Comparison of ENCODE assay signal across 9 cellular contexts in genomic region chr1:181021155-181021554, GRCh38. TPM values are rescaled to one million over a fixed set of nuclear protein-coding genes. Genes with fewer than 3 reads are reported as not detected.
A peak's percentile ranks its signal among the peaks of the same experiment; 100 is the strongest.
DNase-seq lines count a peak whose midpoint lies in the region; ATAC-seq, FAIRE-seq and TF ChIP-seq lines count a peak whose summit lies in the region.
"Had no signal": no experiment of that assay in that cellular context is flagged by ENCODE, and none has a peak within 500 bp of the region (broad histone marks: within the 10 kb centered on the region; RNA-seq: fewer than 3 reads in every experiment).

No MANE protein-coding gene starts in this region.

- 0 out of 2 replicates have a peak, but pooled peaks cover 3% of the 10 kb centered on the region for H3F3A ChIP-seq in Loucy (ENCODE audit: low read depth)
- peaks cover 16% of the 10 kb centered on the region for H3F3A ChIP-seq in neural progenitor cell (ENCODE audit: low read depth)

- intact Hi-C loops in dorsolateral prefrontal cortex (cut with DNase I): loop anchor here (5.0 kb wide), 4 partner anchors 34 to 139 kb away; partner anchors contain the start of gene IER5 (in 1 of the 2)

- no peak overlapping the region for H2AFZ ChIP-seq in Loucy (ENCODE audit: low read length)
- no peak overlapping the region for H2AFZ ChIP-seq in neural progenitor cell (replicated peaks)

- no peak for FAIRE-seq in GM12891 (lab: Jason Lieb, UNC)
- FAIRE-seq: HTR-8/SVneo had no signal

- H3K36me3 Mint-ChIP-seq in CD4-positive, CD25-positive, alpha-beta regulatory T cell: no peaks in the 10 kb centered on the region
- peaks cover 6% of the 10 kb centered on the region for H3K36me3 Mint-ChIP-seq in neural progenitor cell

- peak overlapping the region; percentile 95 to 99 (median 97) for H3K4me3 Mint-ChIP-seq in CD4-positive, CD25-positive, alpha-beta regulatory T cell
- H3K4me3 Mint-ChIP-seq in neural progenitor cell: peak overlapping the region; percentile 98

- peak overlapping the region; percentile 86 for H3K9ac ChIP-seq in Loucy (ENCODE audit: low read depth, low read length, poor library complexity, severe bottlenecking)
- H3K9ac ChIP-seq in neural progenitor cell: no peak overlapping the region

- no peaks in the 10 kb centered on the region for H3K9me2 ChIP-seq in Loucy (replicated peaks; ENCODE audit: low read depth, low read length)

- H3K36me3 ChIP-seq in CD4-positive, CD25-positive, alpha-beta regulatory T cell (ENCODE audit: control insufficient read depth, insufficient read depth, low read length): peaks cover 4% of the 10 kb centered on the region
- no peaks in the 10 kb centered on the region for H3K36me3 ChIP-seq in Loucy (ENCODE audit: insufficient read depth, low read length)
- H3K36me3 ChIP-seq in neural progenitor cell: no peaks in the 10 kb centered on the region

- peaks cover 32 to 53% (median 46%) of the 10 kb centered on the region in 4 donors for H3K4me1 Mint-ChIP-seq in CD4-positive, CD25-positive, alpha-beta regulatory T cell
- peaks cover 15% of the 10 kb centered on the region for H3K4me1 Mint-ChIP-seq in neural progenitor cell

- H3K4me1 ChIP-seq in CD4-positive, CD25-positive, alpha-beta regulatory T cell (ENCODE audit: control insufficient read depth, insufficient read depth, low read length, poor library complexity, severe bottlenecking): peaks cover 39% of the 10 kb centered on the region
- H3K4me1 ChIP-seq in Loucy (ENCODE audit: insufficient read depth, low read length, poor library complexity, severe bottlenecking): peaks cover 44% of the 10 kb centered on the region
- H3K4me1 ChIP-seq in neural progenitor cell: peaks cover 16% of the 10 kb centered on the region

- peak overlapping the region; percentile 1 to 97 (median 16) for H3K27ac Mint-ChIP-seq in CD4-positive, CD25-positive, alpha-beta regulatory T cell
- no peak overlapping the region for H3K27ac Mint-ChIP-seq in neural progenitor cell

- no peak for TF ChIP-seq POLR2A in GM12891 (IDR thresholded peaks at IDR 0.05; ENCODE audit: low read depth, low read length)

- peak overlapping the region; percentile 80 for H3K4me3 ChIP-seq in CD4-positive, CD25-positive, alpha-beta regulatory T cell (ENCODE audit: low read depth, low read length)
- H3K4me3 ChIP-seq in Loucy (ENCODE audit: low read length, poor library complexity, severe bottlenecking): peak overlapping the region; percentile 97
- H3K4me3 ChIP-seq in dorsolateral prefrontal cortex: peak overlapping the region in 58 of 59 donors; percentile 74 to 100 (median 94)
- H3K4me3 ChIP-seq in neural progenitor cell: peak overlapping the region; percentile 82

- no peaks in the 10 kb centered on the region for H3K27me3 ChIP-seq in CD4-positive, CD25-positive, alpha-beta regulatory T cell (ENCODE audit: control insufficient read depth, insufficient read depth, low read length)
- H3K27me3 ChIP-seq in Loucy (ENCODE audit: insufficient read depth, low read length, poor library complexity, severe bottlenecking) (peaks cover 5% of the 10 kb centered on the region), dorsolateral prefrontal cortex (no peaks in the 10 kb centered on the region), neural progenitor cell (no peaks in the 10 kb centered on the region)

- TF ChIP-seq CTCF in Loucy (conservative IDR thresholded peaks at IDR 0.05; ENCODE audit: low read length): no peak
- no peak for TF ChIP-seq CTCF in dorsolateral prefrontal cortex (IDR thresholded peaks at IDR 0.05 in 54 of 56, conservative IDR thresholded peaks at IDR 0.05 in 2 of 56; ENCODE audit: low read depth in 1 of 56, partially characterized antibody in 56 of 56)
- no peak for TF ChIP-seq CTCF in neural progenitor cell (IDR thresholded peaks at IDR 0.05)

- no peak for ATAC-seq in CD4-positive, CD25-positive, alpha-beta regulatory T cell (ENCODE audit: low read depth in 2 of 2)

- H3K79me2 ChIP-seq in Loucy (ENCODE audit: insufficient read depth, low read length) (peaks cover 64% of the 10 kb centered on the region), neural progenitor cell (ENCODE audit: low read depth) (peaks cover 64% of the 10 kb centered on the region)

- H3K27me3 Mint-ChIP-seq in CD4-positive, CD25-positive, alpha-beta regulatory T cell: peaks cover 24% of the 10 kb centered on the region
- H3K27me3 Mint-ChIP-seq in neural progenitor cell (ENCODE audit: insufficient read depth, low read depth): peaks cover 7% of the 10 kb centered on the region

- peak overlapping the region; percentile 81 for H3K27ac ChIP-seq in CD4-positive, CD25-positive, alpha-beta regulatory T cell (ENCODE audit: insufficient read depth, low read length, poor library complexity, severe bottlenecking)
- peak overlapping the region in 23 of 59 donors; percentile 30 to 94 (median 89) for H3K27ac ChIP-seq in dorsolateral prefrontal cortex
- no peak overlapping the region for H3K27ac ChIP-seq in neural progenitor cell

- H4K20me1 ChIP-seq in Loucy (ENCODE audit: insufficient read depth, low read length, poor library complexity, severe bottlenecking) (peaks cover 53% of the 10 kb centered on the region), neural progenitor cell (ENCODE audit: low read depth) (peaks cover 48% of the 10 kb centered on the region)

- DNase-seq in CD4-positive, CD25-positive, alpha-beta regulatory T cell: no peak
- DNase-seq in dorsolateral prefrontal cortex: no peak
- DNase-seq in neural progenitor cell (ENCODE audit: low spot score): no peak
- DNase-seq in GM12891 (ENCODE audit: insufficient read length, low spot score): no peak
- no peak for DNase-seq in NCI-H526 (lab: John Stamatoyannopoulos, UW)
- DNase-seq in HuH-7 (ENCODE audit: low spot score): no peak
- no peak for DNase-seq in kidney tubule cell (ENCODE audit: low spot score)

- H3K9me3 Mint-ChIP-seq in CD4-positive, CD25-positive, alpha-beta regulatory T cell: peaks cover 0 to 3% (median 0%) of the 10 kb centered on the region in 7 donors
- no peaks in the 10 kb centered on the region for H3K9me3 Mint-ChIP-seq in neural progenitor cell

- peak overlapping the region; percentile 99 for H3K4me2 ChIP-seq in Loucy (ENCODE audit: low read depth, low read length, poor library complexity, severe bottlenecking)
- peak overlapping the region; percentile 84 for H3K4me2 ChIP-seq in neural progenitor cell

- H3K9me3 ChIP-seq in CD4-positive, CD25-positive, alpha-beta regulatory T cell (ENCODE audit: control insufficient read depth in 2 of 2, low read length in 2 of 2): no peaks in the 10 kb centered on the region
- H3K9me3 ChIP-seq in Loucy (ENCODE audit: insufficient read depth, low read depth, low read length) (no peaks in the 10 kb centered on the region), neural progenitor cell (ENCODE audit: low read depth) (no peaks in the 10 kb centered on the region)

TF ChIP-seq in GM12891, 5 proteins besides CTCF, POLR2A, EP300 and RAD21:
- TF ChIP-seq TAF1 (IDR thresholded peaks at IDR 0.05; ENCODE audit: low read depth, low read length): no peak
- TF ChIP-seq SPI1 (IDR thresholded peaks at IDR 0.05; ENCODE audit: low read depth, low read length): no peak
- TF ChIP-seq POLR2AphosphoS5 (IDR thresholded peaks at IDR 0.05; ENCODE audit: low read depth, low read length): no peak
- no peak for TF ChIP-seq PAX5 (IDR thresholded peaks at IDR 0.05; ENCODE audit: insufficient read depth, low read length, severe bottlenecking)
- TF ChIP-seq POU2F2 (IDR thresholded peaks at IDR 0.05; ENCODE audit: low read depth, low read length): no peak
TF ChIP-seq in GM12891: peak in this region for 0.

RNA-seq across cellular contexts. Expression of gene STX6, which starts 1.5 kb away (rescaled TPM):
- 15.5 TPM for total RNA-seq in CD4-positive, CD25-positive, alpha-beta regulatory T cell
- 10 to 100 TPM; 10.6 to 11.5 (median 11.3) TPM for polyA plus RNA-seq in CD4-positive, CD25-positive, alpha-beta regulatory T cell
- total RNA-seq in dorsolateral prefrontal cortex (10 to 100 TPM; 29.0 to 51.3 (median 40.7) TPM), neural progenitor cell (ENCODE audit: low replicate concordance) (30.8 and 37.0 TPM in 2 replicates)
- 10.9 TPM for polyA plus RNA-seq in GM12891 (2012; ENCODE audit: low read depth, missing spikeins)

RNA-seq across cellular contexts. Expression of gene MR1, which starts 12.6 kb away (rescaled TPM):
- total RNA-seq in CD4-positive, CD25-positive, alpha-beta regulatory T cell: 30.5 TPM
- polyA plus RNA-seq in CD4-positive, CD25-positive, alpha-beta regulatory T cell: 10 to 100 TPM; 41.3 to 48.7 (median 45.2) TPM
- total RNA-seq in dorsolateral prefrontal cortex (10 to 100 TPM in 15 of 120 experiments, 1 to 10 TPM in 105; 2.7 to 15.3 (median 6.8) TPM), neural progenitor cell (ENCODE audit: low replicate concordance) (0.03 TPM in 1 of 2 replicates, not detected in the other)
- polyA plus RNA-seq in GM12891 (2012; ENCODE audit: low read depth, missing spikeins): 24.6 TPM
